28 cellular contexts compared by ENCODE assay signal in the genomic region with DNA sequence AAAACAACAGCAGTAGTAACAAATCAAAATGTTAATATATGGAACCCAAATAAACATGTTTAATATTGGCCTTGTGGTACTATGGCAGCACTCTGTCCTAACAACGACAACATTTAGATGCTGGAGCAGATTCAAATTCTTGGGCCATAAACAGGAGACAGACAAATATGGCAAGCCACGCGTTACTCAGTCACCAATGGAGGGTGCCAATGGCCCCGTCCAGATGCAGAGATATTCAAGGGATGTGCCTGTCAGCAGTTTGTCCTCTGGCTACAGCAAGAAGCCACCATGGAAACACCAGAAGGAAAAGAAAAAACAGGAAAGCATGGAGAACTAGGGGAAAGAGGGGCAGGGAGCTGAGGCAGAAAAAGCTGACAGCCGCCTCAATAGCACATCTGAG.
"Had no signal": no experiment of that assay in that cellular context is flagged by ENCODE, and none has a peak within 500 bp of the region (broad histone marks: within the 10 kb centered on the region; RNA-seq: fewer than 3 reads in every experiment).

No MANE protein-coding gene starts in this region.

- H3K9me3 Mint-ChIP-seq: effector memory CD8-positive, alpha-beta T cell; immature natural killer cell; stimulated activated memory B cell treated with anti-CD40 and anti-IgM and Interleukin-4, amounts not matched to agents 10 μg/mL and 1 μg/mL and 100 μg/mL, for 72 hours had no signal

- H3K36me3 Mint-ChIP-seq: stimulated activated memory B cell treated with anti-CD40 and anti-IgM and Interleukin-4, amounts not matched to agents 10 μg/mL and 1 μg/mL and 100 μg/mL, for 72 hours; type B pancreatic cell had no signal

- H3K36me3 ChIP-seq: esophagus squamous epithelium, ovary, spleen, tibial artery had no signal

- DNase-seq: caudate nucleus; cerebellar nuclear complex; cortex of kidney; effector memory CD8-positive, alpha-beta T cell; erythroblast; esophagus squamous epithelium; hippocampal formation; immature natural killer cell; islet precursor cell; kidney glomerular epithelial cell; mesendoderm; midbrain; naive thymus-derived CD4-positive, alpha-beta T cell; nephron progenitor cell; occipital lobe; ovary; posterior cingulate gyrus; retina; spleen; stimulated activated CD4-positive, alpha-beta T cell treated with anti-CD3 and anti-CD28 coated beads, Interleukin-4, amount 100 ng/mL, for 4 hours; stimulated activated naive CD8-positive, alpha-beta T cell treated with anti-CD3 and anti-CD28 coated beads, Interleukin-15, Interleukin-2, amounts not matched to agents 100 U/mL and 50 U/mL, for 24 hours; substantia nigra; testis; tibial artery had no signal

- H3K9me3 ChIP-seq: esophagus squamous epithelium, ovary, spleen, testis, tibial artery had no signal

- H3K4me3 ChIP-seq: esophagus squamous epithelium, ovary, skin epidermis, spleen, testis, tibial artery had no signal

- H3K27me3 ChIP-seq: esophagus squamous epithelium, ovary, spleen, testis, tibial artery had no signal

- H3K4me1 ChIP-seq: spleen, testis, tibial artery had no signal

- H3K27ac ChIP-seq: esophagus squamous epithelium, ovary, spleen, testis, tibial artery had no signal

- H3K27ac Mint-ChIP-seq: effector memory CD8-positive, alpha-beta T cell; immature natural killer cell; nephron progenitor cell; stimulated activated memory B cell treated with anti-CD40 and anti-IgM and Interleukin-4, amounts not matched to agents 10 μg/mL and 1 μg/mL and 100 μg/mL, for 72 hours; type B pancreatic cell had no signal

- H3K27me3 Mint-ChIP-seq: effector memory CD8-positive, alpha-beta T cell; naive thymus-derived CD4-positive, alpha-beta T cell; stimulated activated memory B cell treated with anti-CD40 and anti-IgM and Interleukin-4, amounts not matched to agents 10 μg/mL and 1 μg/mL and 100 μg/mL, for 72 hours; type B pancreatic cell had no signal

- H3K4me3 Mint-ChIP-seq: effector memory CD8-positive, alpha-beta T cell; immature natural killer cell; naive thymus-derived CD4-positive, alpha-beta T cell; nephron progenitor cell; stimulated activated memory B cell treated with anti-CD40 and anti-IgM and Interleukin-4, amounts not matched to agents 10 μg/mL and 1 μg/mL and 100 μg/mL, for 72 hours; type B pancreatic cell had no signal

- H3K4me1 Mint-ChIP-seq: immature natural killer cell; nephron progenitor cell; stimulated activated memory B cell treated with anti-CD40 and anti-IgM and Interleukin-4, amounts not matched to agents 10 μg/mL and 1 μg/mL and 100 μg/mL, for 72 hours had no signal

- ATAC-seq: effector memory CD8-positive, alpha-beta T cell; naive thymus-derived CD4-positive, alpha-beta T cell; sciatic nerve; stimulated activated memory B cell treated with anti-CD40 and anti-IgM and Interleukin-4, amounts not matched to agents 10 μg/mL and 1 μg/mL and 100 μg/mL, for 72 hours; stimulated activated naive CD8-positive, alpha-beta T cell treated with anti-CD3 and anti-CD28 coated beads, Interleukin-15, Interleukin-2, amounts not matched to agents 100 U/mL and 50 U/mL, for 24 hours had no signal
